ENCODE assay signal across 8 cellular contexts in genomic region chr6:6758915-6759654, GRCh38.
A peak's percentile ranks its signal among the peaks of the same experiment; 100 is the strongest.
DNase-seq lines count a peak whose midpoint lies in the region; ATAC-seq and TF ChIP-seq lines count a peak whose summit lies in the region.

No MANE protein-coding gene starts in this region.

- in situ Hi-C loops in GM13976 (cut with MboI; ENCODE audit: low sequenced_read_pairs, unreplicated experiment) = no loop called here

- DNase-seq in AG10803 (ENCODE audit: low read depth) (peak; percentile 48), GM13976 (ENCODE audit: low spot score) (peak; percentile 79), NCI-H187 treated with DMSO at 0.1 percent for 48 hours (lab: John Stamatoyannopoulos, UW) (peak; percentile 24), left ventricle myocardium superior (no peak), pulmonary artery endothelial cell (ENCODE audit: low read depth, low spot score) (peak; percentile 36), T-helper 9 cell (no peak)
- peak; percentile 10 to 19 for DNase-seq in activated CD4-positive, alpha-beta T cell treated with anti-CD3 and anti-CD28 coated beads, Interleukin-2, amount 50 U/mL, for 48 hours

- ATAC-seq in HG02870 (IDR thresholded peaks at IDR 0.05; ENCODE audit: unreplicated experiment) (peak; percentile 97), left ventricle myocardium superior (peak; percentile 92)

- no peak overlapping the region for H3K4me3 ChIP-seq in AG10803 (ENCODE audit: low read length)

- intact Hi-C loops in left ventricle myocardium superior (cut with micrococcal nuclease) = no loop called here

- TF ChIP-seq CTCF in AG10803 (conservative IDR thresholded peaks at IDR 0.05; ENCODE audit: low read length) = peak; percentile 54
- TF ChIP-seq CTCF in GM13976 (IDR thresholded peaks at IDR 0.05; ENCODE audit: borderline replicate concordance, control extremely low read depth, extremely low read depth, insufficient read depth, missing control alignments) = peak; percentile 52

Comparison
In these comparisons a context has a peak if more than half of its experiments do, and no peak if none do; other contexts are left out.
1. DNase-seq: peak in AG10803 (single experiment), GM13976 (single experiment), NCI-H187 treated with DMSO at 0.1 percent for 48 hours (single experiment), activated CD4-positive, alpha-beta T cell treated with anti-CD3 and anti-CD28 coated beads, Interleukin-2, amount 50 U/mL, for 48 hours (2 of 2) and pulmonary artery endothelial cell (single experiment); none in left ventricle myocardium superior (single experiment) and T-helper 9 cell (single experiment).